ENCODE assay signal across 1 cellular context in genomic region chr6:14125346-14125745, GRCh38.
TF ChIP-seq lines count a peak whose summit lies in the region.

No MANE protein-coding gene starts in this region.

TF ChIP-seq in K562, 482 proteins besides CTCF, POLR2A, EP300 and RAD21:
- 0 out of 2 replicates have a peak, but pooled peaks have one; percentile 3 for TF ChIP-seq USF2 (CRISPR knock-in tag; IDR thresholded peaks at IDR 0.05)
- TF ChIP-seq ZFP30 (CRISPR knock-in tag; IDR thresholded peaks at IDR 0.05; ENCODE audit: borderline replicate concordance), result no peak
